Comparison of ENCODE assay signal across 25 cellular contexts in genomic region chr6:35059606-35060355, GRCh38.
DNase-seq lines count a peak whose midpoint lies in the region; ATAC-seq and TF ChIP-seq lines count a peak whose summit lies in the region.
"Had no signal": no experiment of that assay in that cellular context is flagged by ENCODE, and none has a peak within 500 bp of the region (broad histone marks: within the 10 kb centered on the region; RNA-seq: fewer than 3 reads in every experiment).

No MANE protein-coding gene starts in this region.

- H3K4me3 ChIP-seq in dorsolateral prefrontal cortex (peak overlapping the region in 51 of 59 donors; percentile 0 to 57 (median 36)), thoracic aorta (peak overlapping the region; percentile 55)
- H3K4me3 ChIP-seq: upper lobe of right lung had no signal

- ATAC-seq in stimulated activated naive CD8-positive, alpha-beta T cell treated with anti-CD3 and anti-CD28 coated beads, Interleukin-15, amount 100 ng/mL, for 72 hours: no peak
- no peak for ATAC-seq in stimulated activated naive CD8-positive, alpha-beta T cell treated with anti-CD3 and anti-CD28 coated beads, Interleukin-15, Interleukin-2, amounts not matched to agents 100 U/mL and 50 U/mL, for 24 hours
- ATAC-seq in thoracic aorta (ENCODE audit: insufficient number of reproducible peaks, low FRiP score, low read depth) (no peak), HG02970 (IDR thresholded peaks at IDR 0.05; ENCODE audit: low FRiP score, unreplicated experiment) (no peak)
- ATAC-seq: activated CD4-positive, alpha-beta T cell treated with anti-CD3 and anti-CD28 coated beads for 36 hours; activated naive CD8-positive, alpha-beta T cell treated with anti-CD3 and anti-CD28 coated beads, Interleukin-2, amount 50 U/mL, for 24 hours had no signal

- TF ChIP-seq CTCF in dorsolateral prefrontal cortex (IDR thresholded peaks at IDR 0.05 in 54 of 56, conservative IDR thresholded peaks at IDR 0.05 in 2 of 56; ENCODE audit: low read depth in 1 of 56, partially characterized antibody in 56 of 56): peak in 29 of 56 donors; percentile 7 to 63 (median 29)
- TF ChIP-seq CTCF in neural crest cell (conservative IDR thresholded peaks at IDR 0.05): no peak
- no peak for TF ChIP-seq CTCF in thoracic aorta (IDR thresholded peaks at IDR 0.05)

- intact Hi-C loops in dorsolateral prefrontal cortex (cut with DNase I): no loop called here

- H3K27me3 ChIP-seq in dorsolateral prefrontal cortex: no peaks in the 10 kb centered on the region
- no peaks in the 10 kb centered on the region for H3K27me3 ChIP-seq in thoracic aorta (replicated peaks; ENCODE audit: insufficient read depth)
- H3K27me3 ChIP-seq: upper lobe of right lung had no signal

- H3K36me3 ChIP-seq in thoracic aorta: peaks cover 18% of the 10 kb centered on the region

- no peaks in the 10 kb centered on the region for H3K9me3 Mint-ChIP-seq in stimulated activated naive CD8-positive, alpha-beta T cell treated with anti-CD3 and anti-CD28 coated beads, Interleukin-15, amount 100 ng/mL, for 72 hours
- H3K9me3 Mint-ChIP-seq in neural crest cell: no peaks in the 10 kb centered on the region
- H3K9me3 Mint-ChIP-seq: activated naive CD8-positive, alpha-beta T cell treated with anti-CD3 and anti-CD28 coated beads, Interleukin-2, amount 50 U/mL, for 24 hours; activated T-cell treated with anti-CD3 and anti-CD28 coated beads, Interleukin-2, amount 50 U/mL, for 24 hours; memory B cell had no signal

- no peak overlapping the region for H3K4me3 Mint-ChIP-seq in stimulated activated naive CD8-positive, alpha-beta T cell treated with anti-CD3 and anti-CD28 coated beads, Interleukin-15, amount 100 ng/mL, for 72 hours
- peak overlapping the region; percentile 56 for H3K4me3 Mint-ChIP-seq in neural crest cell
- H3K4me3 Mint-ChIP-seq: activated CD4-positive, alpha-beta T cell treated with anti-CD3 and anti-CD28 coated beads for 36 hours; activated naive CD8-positive, alpha-beta T cell treated with anti-CD3 and anti-CD28 coated beads, Interleukin-2, amount 50 U/mL, for 24 hours; activated T-cell treated with anti-CD3 and anti-CD28 coated beads, Interleukin-2, amount 50 U/mL, for 24 hours; B cell; memory B cell had no signal

- H3K27me3 Mint-ChIP-seq in stimulated activated naive CD8-positive, alpha-beta T cell treated with anti-CD3 and anti-CD28 coated beads, Interleukin-15, amount 100 ng/mL, for 72 hours: no peaks in the 10 kb centered on the region
- no peaks in the 10 kb centered on the region for H3K27me3 Mint-ChIP-seq in neural crest cell (ENCODE audit: low read depth)
- H3K27me3 Mint-ChIP-seq: activated CD4-positive, alpha-beta T cell treated with anti-CD3 and anti-CD28 coated beads for 36 hours; activated naive CD8-positive, alpha-beta T cell treated with anti-CD3 and anti-CD28 coated beads, Interleukin-2, amount 50 U/mL, for 24 hours; activated T-cell treated with anti-CD3 and anti-CD28 coated beads, Interleukin-2, amount 50 U/mL, for 24 hours; B cell; memory B cell had no signal

- no peaks in the 10 kb centered on the region for H3K36me3 Mint-ChIP-seq in neural crest cell (ENCODE audit: low read depth)

- H3K4me1 ChIP-seq in thoracic aorta (ENCODE audit: control insufficient read depth in 1 of 2, low read depth in 2 of 2): peaks cover 15 to 86% of the 10 kb centered on the region in 2 donors

- no peak for DNase-seq in stimulated activated naive CD8-positive, alpha-beta T cell treated with anti-CD3 and anti-CD28 coated beads, Interleukin-15, amount 100 ng/mL, for 72 hours
- no peak for DNase-seq in stimulated activated naive CD8-positive, alpha-beta T cell treated with anti-CD3 and anti-CD28 coated beads, Interleukin-15, Interleukin-2, amounts not matched to agents 100 U/mL and 50 U/mL, for 24 hours
- peak in 2 of 10 donors; percentile 42 to 51 for DNase-seq in dorsolateral prefrontal cortex
- no peak for DNase-seq in neural crest cell (ENCODE audit: low read depth, low spot score)
- no peak for DNase-seq in thoracic aorta (ENCODE audit: low spot score)
- no peak for DNase-seq in erythroblast (lab: John Stamatoyannopoulos, UW)
- DNase-seq in NCI-H1436 (lab: John Stamatoyannopoulos, UW): no peak
- DNase-seq: activated CD4-positive, alpha-beta T cell treated with anti-CD3 and anti-CD28 coated beads for 36 hours; activated gamma-delta T cell treated with Interleukin-2 at 50 U/mL for 16 hours; activated naive CD8-positive, alpha-beta T cell treated with anti-CD3 and anti-CD28 coated beads, Interleukin-2, amount 50 U/mL, for 24 hours; activated T-cell treated with anti-CD3 and anti-CD28 coated beads, Interleukin-2, amount 50 U/mL, for 24 hours; effector CD4-positive, alpha-beta T cell; MM.1S; NCI-H1436 treated with DMSO at 0.1 percent for 48 hours; NCI-H2107; NCI-H446 treated with DMSO at 0.1 percent for 48 hours; NCI-H82; stimulated activated CD4-positive, alpha-beta T cell treated with anti-CD3 and anti-CD28 coated beads, Interleukin-2, amount 100 ng/mL, for 24 hours; upper lobe of right lung had no signal

- peak overlapping the region in 38 of 59 donors; percentile 8 to 98 (median 66) for H3K27ac ChIP-seq in dorsolateral prefrontal cortex
- peak overlapping the region; percentile 65 to 79 for H3K27ac ChIP-seq in thoracic aorta
- H3K27ac ChIP-seq: epithelial cell of prostate, KMS-11, RWPE1, upper lobe of right lung had no signal

- no peaks in the 10 kb centered on the region for H3K9me3 ChIP-seq in thoracic aorta
- H3K9me3 ChIP-seq: upper lobe of right lung had no signal

- H3K4me1 Mint-ChIP-seq in stimulated activated naive CD8-positive, alpha-beta T cell treated with anti-CD3 and anti-CD28 coated beads, Interleukin-15, amount 100 ng/mL, for 72 hours: peaks cover 20% of the 10 kb centered on the region
- H3K4me1 Mint-ChIP-seq in neural crest cell: peaks cover 24% of the 10 kb centered on the region

- H3K27ac Mint-ChIP-seq in stimulated activated naive CD8-positive, alpha-beta T cell treated with anti-CD3 and anti-CD28 coated beads, Interleukin-15, amount 100 ng/mL, for 72 hours: peak overlapping the region; percentile 48 to 58
- H3K27ac Mint-ChIP-seq in neural crest cell (ENCODE audit: unreplicated experiment): peak overlapping the region; percentile 57
- H3K27ac Mint-ChIP-seq: activated CD4-positive, alpha-beta T cell treated with anti-CD3 and anti-CD28 coated beads for 36 hours; activated naive CD8-positive, alpha-beta T cell treated with anti-CD3 and anti-CD28 coated beads, Interleukin-2, amount 50 U/mL, for 24 hours; activated T-cell treated with anti-CD3 and anti-CD28 coated beads, Interleukin-2, amount 50 U/mL, for 24 hours; B cell; memory B cell had no signal

- no peak for TF ChIP-seq POLR2A in erythroblast (IDR thresholded peaks at IDR 0.05; ENCODE audit: low read length)

Comparison
In these comparisons a context has a peak if more than half of its experiments do, and no peak if none do; other contexts are left out.
1. CTCF ChIP-seq: peak in dorsolateral prefrontal cortex (29 of 56); none in neural crest cell (single experiment) and thoracic aorta (single experiment).